ENCODE assay signal across 27 cellular contexts in genomic region chr6:13299909-13300308, GRCh38.
"Had no signal": no experiment of that assay in that cellular context is flagged by ENCODE, and none has a peak within 500 bp of the region (broad histone marks: within the 10 kb centered on the region; RNA-seq: fewer than 3 reads in every experiment).

No MANE protein-coding gene starts in this region.

- H3K79me2 ChIP-seq: hepatocyte had no signal

- H3K27ac ChIP-seq: adrenal gland, ascending aorta, brain microvascular endothelial cell, hepatocyte, left ventricle myocardium inferior, sigmoid colon, tibial nerve, WERI-Rb-1 had no signal

- H3K4me3 Mint-ChIP-seq: activated naive CD8-positive, alpha-beta T cell; dendritic cell treated with granulocyte-macrophage colony-stimulating factor and Interleukin-4, amounts not matched to agents 40 ng/mL and 50 ng/mL, for 4 days; immature natural killer cell; neural crest cell; T-cell had no signal

- H3K27ac Mint-ChIP-seq: activated naive CD8-positive, alpha-beta T cell; activated T-helper 2 cell treated with anti-CD3 and anti-CD28 coated beads, Interferon-gamma antibody, Interleukin-2, Interleukin-4, amounts not matched to agents 10 μg/mL and 5 μg/mL and 100 μg/mL, durations not matched to agents 14 hours and 24 hours and 36 hours; dendritic cell treated with granulocyte-macrophage colony-stimulating factor and Interleukin-4, amounts not matched to agents 40 ng/mL and 50 ng/mL, for 4 days; T-cell had no signal

- H3K27me3 ChIP-seq: adrenal gland, ascending aorta, brain microvascular endothelial cell, hepatocyte, sigmoid colon, tibial nerve had no signal

- DNase-seq: activated CD4-positive, alpha-beta T cell treated with anti-CD3 and anti-CD28 coated beads for 1 hour; activated CD4-positive, alpha-beta T cell treated with anti-CD3 and anti-CD28 coated beads, Interleukin-2, amount 50 U/mL, for 1 hour; activated naive CD4-positive, alpha-beta T cell; activated T-cell treated with anti-CD3 and anti-CD28 coated beads, Interleukin-2, amount 50 U/mL, for 1 hour; adrenal gland; brain microvascular endothelial cell; caudate nucleus; effector CD4-positive, alpha-beta T cell; glutamatergic neuron; immature natural killer cell; left ventricle myocardium inferior; mucosa of descending colon; sigmoid colon; stimulated activated CD4-positive, alpha-beta T cell treated with anti-CD3 and anti-CD28 coated beads, Interleukin-2, amount 100 ng/mL, for 48 hours; stimulated activated CD8-positive, alpha-beta memory T cell treated with anti-CD3 and anti-CD28 coated beads, Interleukin-4, amount 100 ng/mL, for 48 hours; stimulated activated naive CD8-positive, alpha-beta T cell treated with anti-CD3 and anti-CD28 coated beads, Interleukin-15, Interleukin-2, amounts not matched to agents 100 U/mL and 50 U/mL, for 24 hours; WERI-Rb-1 had no signal

- H2AFZ ChIP-seq: hepatocyte had no signal

- H3K27me3 Mint-ChIP-seq: activated naive CD8-positive, alpha-beta T cell; T-cell had no signal

- ATAC-seq: mucosa of descending colon; stimulated activated naive CD8-positive, alpha-beta T cell treated with anti-CD3 and anti-CD28 coated beads, Interleukin-15, Interleukin-2, amounts not matched to agents 100 U/mL and 50 U/mL, for 24 hours; T-cell had no signal

- H3K9me3 Mint-ChIP-seq: activated T-helper 2 cell treated with anti-CD3 and anti-CD28 coated beads, Interferon-gamma antibody, Interleukin-2, Interleukin-4, amounts not matched to agents 10 μg/mL and 5 μg/mL and 100 μg/mL, durations not matched to agents 14 hours and 24 hours and 36 hours; dendritic cell treated with granulocyte-macrophage colony-stimulating factor and Interleukin-4, amounts not matched to agents 40 ng/mL and 50 ng/mL, for 4 days; immature natural killer cell; neural crest cell; T-cell had no signal

- FAIRE-seq: frontal cortex, TTC549 had no signal

- H3K9me3 ChIP-seq: adrenal gland, ascending aorta, left ventricle myocardium inferior, mucosa of descending colon, sigmoid colon, tibial nerve had no signal

- H3K4me3 ChIP-seq: adrenal gland, ascending aorta, hepatocyte, left ventricle myocardium inferior, mucosa of descending colon, sigmoid colon, tibial nerve had no signal

- H3K4me2 ChIP-seq: hepatocyte had no signal
